Comparison of ENCODE assay signal across 28 cellular contexts in genomic region chr22:49087163-49087562, GRCh38.
DNase-seq lines count a peak whose midpoint lies in the region; ATAC-seq and TF ChIP-seq lines count a peak whose summit lies in the region.
"Had no signal": no experiment of that assay in that cellular context is flagged by ENCODE, and none has a peak within 500 bp of the region (broad histone marks: within the 10 kb centered on the region; RNA-seq: fewer than 3 reads in every experiment).

No MANE protein-coding gene starts in this region.

- H3K27ac Mint-ChIP-seq in activated naive CD4-positive, alpha-beta T cell treated with anti-CD3 and anti-CD28 coated beads for 36 hours = no peak overlapping the region
- H3K27ac Mint-ChIP-seq in brain (peak overlapping the region in 3 of 5 experiments; percentile 6 to 77 (median 37)), H9 (peak overlapping the region in 1 of 3 experiments; percentile 83; a peak in 1 of 7 replicates)
- H3K27ac Mint-ChIP-seq: activated naive CD4-positive, alpha-beta T cell treated with anti-CD3 and anti-CD28 coated beads, Interleukin-2, amount 50 U/mL, for 24 hours; activated T-cell treated with anti-CD3 and anti-CD28 coated beads, Interleukin-2, amount 50 U/mL, for 72 hours; dendritic cell treated with granulocyte-macrophage colony-stimulating factor and Interleukin-4, amounts not matched to agents 40 ng/mL and 50 ng/mL, for 4 days; neural progenitor cell; stimulated activated effector memory CD8-positive, alpha-beta T cell treated with anti-CD3 and anti-CD28 coated beads, Interleukin-12 subunit alpha, Interleukin-12 subunit beta, amount 100 ng/mL, for 72 hours had no signal

- peak; percentile 5 for DNase-seq in activated naive CD4-positive, alpha-beta T cell treated with anti-CD3 and anti-CD28 coated beads, Interleukin-2, amount 50 U/mL, for 16 hours
- no peak for DNase-seq in activated naive CD4-positive, alpha-beta T cell treated with anti-CD3 and anti-CD28 coated beads for 36 hours
- DNase-seq in NCI-H2107 treated with DMSO at 0.1 percent for 48 hours (lab: John Stamatoyannopoulos, UW; ENCODE audit: unreplicated experiment) = peak; percentile 57
- DNase-seq in sigmoid colon = peak; percentile 37
- no peak for DNase-seq in prostate gland (ENCODE audit: low spot score)
- DNase-seq in H9 = no peak
- DNase-seq: activated CD4-positive, alpha-beta T cell treated with anti-CD3 and anti-CD28 coated beads for 48 hours; activated T-cell treated with anti-CD3 and anti-CD28 coated beads, Interleukin-2, amount 50 U/mL, for 72 hours; BE2C; DND-41; HCEC 1CT; MV-4-11; NCI-H1694; NCI-H446 treated with DMSO at 0.1 percent for 48 hours; SJCRH30; stimulated activated CD4-positive, alpha-beta T cell treated with anti-CD3 and anti-CD28 coated beads, Interleukin-1b, Interleukin-23, amount 100 ng/mL, for 48 hours; T-helper 1 cell had no signal

- no peak overlapping the region for H3T11ph ChIP-seq in H9 (ENCODE audit: low read length)

- H3K4me3 Mint-ChIP-seq in activated naive CD4-positive, alpha-beta T cell treated with anti-CD3 and anti-CD28 coated beads for 36 hours = no peak overlapping the region
- H3K4me3 Mint-ChIP-seq in brain (no peak overlapping the region), H9 (no peak overlapping the region)
- H3K4me3 Mint-ChIP-seq: activated naive CD4-positive, alpha-beta T cell treated with anti-CD3 and anti-CD28 coated beads, Interleukin-2, amount 50 U/mL, for 24 hours; activated T-cell treated with anti-CD3 and anti-CD28 coated beads, Interleukin-2, amount 50 U/mL, for 72 hours; dendritic cell treated with granulocyte-macrophage colony-stimulating factor and Interleukin-4, amounts not matched to agents 40 ng/mL and 50 ng/mL, for 4 days; neural progenitor cell; stimulated activated effector memory CD8-positive, alpha-beta T cell treated with anti-CD3 and anti-CD28 coated beads, Interleukin-12 subunit alpha, Interleukin-12 subunit beta, amount 100 ng/mL, for 72 hours had no signal

- H3K23ac ChIP-seq in H9 (ENCODE audit: insufficient read length, low read depth, low read length) = no peak overlapping the region

- no peak overlapping the region for H3K4ac ChIP-seq in H9 (ENCODE audit: low read depth, low read length)

- no peaks in the 10 kb centered on the region for H3K23me2 ChIP-seq in H9 (ENCODE audit: insufficient read length, low read depth, low read length, poor library complexity, severe bottlenecking)

- no peak overlapping the region for H2BK120ac ChIP-seq in H9 (ENCODE audit: low read depth, low read length, poor library complexity, severe bottlenecking)

- CTCF ChIA-PET in activated naive CD4-positive, alpha-beta T cell treated with anti-CD3 and anti-CD28 coated beads for 36 hours (lab: Charles Lee) = interaction anchor here (0.6 kb wide), 1 partner anchor 19 kb away, joined by 3 read pairs; no protein-coding TSS in a partner anchor

- no peak overlapping the region for H4K91ac ChIP-seq in H9 (ENCODE audit: insufficient read length, low read depth, low read length)

- TF ChIP-seq POLR2A in sigmoid colon (IDR thresholded peaks at IDR 0.05) (no peak), prostate gland (IDR thresholded peaks at IDR 0.05) (no peak)

- no peaks in the 10 kb centered on the region for H3K9me3 Mint-ChIP-seq in activated naive CD4-positive, alpha-beta T cell treated with anti-CD3 and anti-CD28 coated beads for 36 hours
- H3K9me3 Mint-ChIP-seq in brain (peaks cover 0 to 2% (median 0%) of the 10 kb centered on the region in 5 experiments), H9 (no peaks in the 10 kb centered on the region)
- H3K9me3 Mint-ChIP-seq: activated naive CD4-positive, alpha-beta T cell treated with anti-CD3 and anti-CD28 coated beads, Interleukin-2, amount 50 U/mL, for 24 hours; activated T-cell treated with anti-CD3 and anti-CD28 coated beads, Interleukin-2, amount 50 U/mL, for 72 hours; dendritic cell treated with granulocyte-macrophage colony-stimulating factor and Interleukin-4, amounts not matched to agents 40 ng/mL and 50 ng/mL, for 4 days; stimulated activated effector memory CD8-positive, alpha-beta T cell treated with anti-CD3 and anti-CD28 coated beads, Interleukin-12 subunit alpha, Interleukin-12 subunit beta, amount 100 ng/mL, for 72 hours had no signal

- no peak overlapping the region for H2BK20ac ChIP-seq in H9 (ENCODE audit: low read depth, low read length, poor library complexity, severe bottlenecking)

- H3K27me3 ChIP-seq in sigmoid colon (peaks cover 0 to 22% (median 0%) of the 10 kb centered on the region in 3 donors), prostate gland (replicated peaks; ENCODE audit: insufficient read depth) (peaks cover 16% of the 10 kb centered on the region), H9 (ENCODE audit: insufficient read depth, low read length) (no peaks in the 10 kb centered on the region)
- H3K27me3 ChIP-seq: BE2C, cardiac muscle cell, neural progenitor cell had no signal

- intact Hi-C loops in activated naive CD4-positive, alpha-beta T cell treated with anti-CD3 and anti-CD28 coated beads for 36 hours (cut with micrococcal nuclease) = no loop called here
- intact Hi-C loops in sigmoid colon (cut with DNase I) (no loop called here), prostate gland (cut with DNase I) (no loop called here)

- no peak for ATAC-seq in HG02610 (IDR thresholded peaks at IDR 0.05; ENCODE audit: unreplicated experiment)
- ATAC-seq: activated T-cell treated with anti-CD3 and anti-CD28 coated beads, Interleukin-2, amount 50 U/mL, for 72 hours; Panc1; psoas muscle; stimulated activated effector memory CD8-positive, alpha-beta T cell treated with anti-CD3 and anti-CD28 coated beads, Interleukin-12 subunit alpha, Interleukin-12 subunit beta, amount 100 ng/mL, for 72 hours had no signal

- H2AFZ ChIP-seq in H9 (ENCODE audit: low read length) = no peak overlapping the region
- H2AFZ ChIP-seq: neural progenitor cell had no signal

- no peaks in the 10 kb centered on the region for H3K4me1 ChIP-seq in sigmoid colon
- no peaks in the 10 kb centered on the region for H3K4me1 ChIP-seq in prostate gland (replicated peaks)
- H3K4me1 ChIP-seq in H9 (ENCODE audit: insufficient read depth, low read length) = no peaks in the 10 kb centered on the region
- H3K4me1 ChIP-seq: BE2C, neural progenitor cell, psoas muscle, SJCRH30 had no signal

- H3K79me1 ChIP-seq in H9 (ENCODE audit: insufficient read depth, low read depth, low read length, poor library complexity, severe bottlenecking) = no peaks in the 10 kb centered on the region

- H4K5ac ChIP-seq in H9 (ENCODE audit: insufficient read length, low read depth, low read length) = no peak overlapping the region

- TF ChIP-seq CTCF in brain (conservative IDR thresholded peaks at IDR 0.05) = no peak
- TF ChIP-seq CTCF in sigmoid colon (IDR thresholded peaks at IDR 0.05) = no peak
- TF ChIP-seq CTCF in prostate gland (IDR thresholded peaks at IDR 0.05) = no peak
- no peak for TF ChIP-seq CTCF in H9 (conservative IDR thresholded peaks at IDR 0.05)

- H3K4me2 ChIP-seq in H9 (ENCODE audit: insufficient read depth, insufficient read length, low read length) = no peak overlapping the region
- H3K4me2 ChIP-seq: neural progenitor cell had no signal

- H3K4me3 ChIP-seq in sigmoid colon = no peak overlapping the region
- no peak overlapping the region for H3K4me3 ChIP-seq in prostate gland
- H3K4me3 ChIP-seq: cardiac muscle cell, neural progenitor cell, psoas muscle, SJCRH30, skin epidermis, suprapubic skin had no signal

- no peaks in the 10 kb centered on the region for H4K20me1 ChIP-seq in H9 (ENCODE audit: control insufficient read depth, insufficient read depth, insufficient read length)

- TF ChIP-seq EP300 in sigmoid colon (IDR thresholded peaks at IDR 0.05) = no peak

- H3K27ac ChIP-seq in sigmoid colon (no peak overlapping the region), prostate gland (no peak overlapping the region), H9 (ENCODE audit: insufficient read length, low read depth, low read length) (no peak overlapping the region)
- H3K27ac ChIP-seq: cardiac muscle cell, neural progenitor cell, psoas muscle, SJCRH30, suprapubic skin had no signal

- H2BK12ac ChIP-seq in H9 (ENCODE audit: insufficient read length, low read depth, low read length) = no peak overlapping the region

- H2AK5ac ChIP-seq in H9 (ENCODE audit: insufficient read length, low read length) = no peak overlapping the region

- no peaks in the 10 kb centered on the region for H3K4me1 Mint-ChIP-seq in activated naive CD4-positive, alpha-beta T cell treated with anti-CD3 and anti-CD28 coated beads for 36 hours (ENCODE audit: low read depth)
- peaks cover 30% of the 10 kb centered on the region for H3K4me1 Mint-ChIP-seq in brain
- peaks cover 8 to 9% of the 10 kb centered on the region in 2 experiments; a peak in 3 of 4 replicates for H3K4me1 Mint-ChIP-seq in H9
- H3K4me1 Mint-ChIP-seq: activated naive CD4-positive, alpha-beta T cell treated with anti-CD3 and anti-CD28 coated beads, Interleukin-2, amount 50 U/mL, for 24 hours; stimulated activated effector memory CD8-positive, alpha-beta T cell treated with anti-CD3 and anti-CD28 coated beads, Interleukin-12 subunit alpha, Interleukin-12 subunit beta, amount 100 ng/mL, for 72 hours had no signal

- no peak overlapping the region for H3K14ac ChIP-seq in H9 (ENCODE audit: insufficient read depth, low read length)

- H4K8ac ChIP-seq in H9 (replicated peaks; ENCODE audit: insufficient read length, low read depth, low read length) = no peak overlapping the region

- no peak overlapping the region for H2BK15ac ChIP-seq in H9 (ENCODE audit: low read depth, low read length)

- no peak overlapping the region for H3K9ac ChIP-seq in H9 (ENCODE audit: extremely low read depth, insufficient read length, low read length)
- H3K9ac ChIP-seq: neural progenitor cell had no signal

- H3K9me3 ChIP-seq in sigmoid colon = no peaks in the 10 kb centered on the region
- H3K9me3 ChIP-seq in prostate gland = no peaks in the 10 kb centered on the region
- no peaks in the 10 kb centered on the region for H3K9me3 ChIP-seq in H9 (ENCODE audit: control insufficient read depth, low read depth, low read length)
- H3K9me3 ChIP-seq: BE2C, psoas muscle, SJCRH30, suprapubic skin had no signal

- no peaks in the 10 kb centered on the region for H3K79me2 ChIP-seq in H9 (ENCODE audit: insufficient read depth, low read length)

- no peak overlapping the region for H2BK5ac ChIP-seq in H9 (ENCODE audit: insufficient read length, low read length)

- H3K36me3 Mint-ChIP-seq in activated naive CD4-positive, alpha-beta T cell treated with anti-CD3 and anti-CD28 coated beads for 36 hours (ENCODE audit: low read depth) = no peaks in the 10 kb centered on the region
- no peaks in the 10 kb centered on the region for H3K36me3 Mint-ChIP-seq in brain
- no peaks in the 10 kb centered on the region for H3K36me3 Mint-ChIP-seq in H9 (ENCODE audit: insufficient read depth in 1 of 3, low read depth in 3 of 3)
- H3K36me3 Mint-ChIP-seq: activated naive CD4-positive, alpha-beta T cell treated with anti-CD3 and anti-CD28 coated beads, Interleukin-2, amount 50 U/mL, for 24 hours; neural progenitor cell; stimulated activated effector memory CD8-positive, alpha-beta T cell treated with anti-CD3 and anti-CD28 coated beads, Interleukin-12 subunit alpha, Interleukin-12 subunit beta, amount 100 ng/mL, for 72 hours had no signal

- WGBS in sigmoid colon, 2 donors = 29 to 57% methylated on average over 10 of the region's 10 CpGs
- WGBS in prostate gland = 51% methylated on average over 10 of the region's 10 CpGs
- no CpG with 5 or more reads among the region's 10 CpGs for WGBS in H9 (ENCODE audit: extremely low coverage, insufficient read length, low lambda C conversion rate)

- no peak overlapping the region for H3K18ac ChIP-seq in H9 (ENCODE audit: insufficient read length, low read depth, low read length)

- H3K27me3 Mint-ChIP-seq in activated naive CD4-positive, alpha-beta T cell treated with anti-CD3 and anti-CD28 coated beads for 36 hours (ENCODE audit: low read depth) = peaks cover 4% of the 10 kb centered on the region
- H3K27me3 Mint-ChIP-seq in brain = peaks cover 6% of the 10 kb centered on the region
- peaks cover 4% of the 10 kb centered on the region; the same call in 1 of the 2 replicates for H3K27me3 Mint-ChIP-seq in H9 (ENCODE audit: low read depth)
- H3K27me3 Mint-ChIP-seq: dendritic cell treated with granulocyte-macrophage colony-stimulating factor and Interleukin-4, amounts not matched to agents 40 ng/mL and 50 ng/mL, for 4 days had no signal

- H3K56ac ChIP-seq in H9 (ENCODE audit: insufficient read length, low read depth, low read length) = no peak overlapping the region

- H3K36me3 ChIP-seq in sigmoid colon (no peaks in the 10 kb centered on the region), prostate gland (no peaks in the 10 kb centered on the region)
- H3K36me3 ChIP-seq: BE2C, cardiac muscle cell, neural progenitor cell, SJCRH30, suprapubic skin had no signal

Comparison
In these comparisons a context has a peak if more than half of its experiments do, and no peak if none do; other contexts are left out.
1. DNase-seq: peak in activated naive CD4-positive, alpha-beta T cell treated with anti-CD3 and anti-CD28 coated beads, Interleukin-2, amount 50 U/mL, for 16 hours (single experiment), NCI-H2107 treated with DMSO at 0.1 percent for 48 hours (single experiment) and sigmoid colon (single experiment); none in activated naive CD4-positive, alpha-beta T cell treated with anti-CD3 and anti-CD28 coated beads for 36 hours (single experiment), prostate gland (single experiment) and H9 (single experiment).